In the genomic region with DNA sequence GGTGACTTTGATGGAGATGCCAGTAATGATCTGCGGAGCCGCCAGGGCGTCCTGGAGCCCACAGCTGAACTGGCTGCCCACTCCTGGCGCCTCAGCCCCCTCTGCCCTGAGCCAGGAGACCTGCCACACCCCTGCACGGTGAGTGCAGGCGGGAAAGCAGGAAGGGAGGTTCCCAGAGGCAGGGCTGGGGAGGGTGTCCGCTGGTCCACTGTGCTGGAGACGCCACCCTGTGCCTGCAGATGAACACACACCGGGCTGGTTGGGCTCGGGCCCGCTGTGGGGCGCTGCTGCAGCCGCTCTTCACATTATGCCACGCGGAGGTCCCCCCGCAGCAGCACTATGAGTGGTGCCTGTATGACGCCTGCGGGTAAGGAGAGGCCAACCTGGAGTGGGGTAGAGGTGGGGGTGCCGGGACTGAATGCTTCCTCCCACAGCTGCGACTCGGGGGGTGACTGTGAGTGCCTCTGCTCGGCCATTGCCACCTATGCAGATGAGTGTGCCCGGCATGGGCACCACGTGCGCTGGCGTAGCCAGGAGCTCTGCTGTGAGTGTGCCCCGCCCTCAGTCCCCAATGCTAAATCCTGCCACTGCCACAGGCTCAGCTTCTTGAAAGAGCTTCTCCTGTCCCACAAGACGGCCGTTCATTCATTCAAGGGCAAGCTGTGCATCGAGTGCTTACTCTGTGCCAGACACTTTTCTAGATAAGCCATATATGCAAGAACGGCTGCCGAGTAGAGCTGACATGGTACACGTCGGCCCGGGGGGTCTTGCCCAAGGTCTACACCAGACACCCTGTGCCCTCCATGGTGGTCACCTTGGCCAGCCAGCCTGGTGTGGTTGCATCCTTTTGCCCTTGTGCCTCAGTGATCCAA, we compare ENCODE assay signal across 1 cellular context.
TF ChIP-seq lines count a peak whose summit lies in the region.

No MANE protein-coding gene starts in this region.

TF ChIP-seq in K562, 482 proteins besides CTCF, POLR2A, EP300 and RAD21 (continues in another document):
- TF ChIP-seq ZNF592 (IDR thresholded peaks at IDR 0.05) = no peak
- TF ChIP-seq, protein P1, sequence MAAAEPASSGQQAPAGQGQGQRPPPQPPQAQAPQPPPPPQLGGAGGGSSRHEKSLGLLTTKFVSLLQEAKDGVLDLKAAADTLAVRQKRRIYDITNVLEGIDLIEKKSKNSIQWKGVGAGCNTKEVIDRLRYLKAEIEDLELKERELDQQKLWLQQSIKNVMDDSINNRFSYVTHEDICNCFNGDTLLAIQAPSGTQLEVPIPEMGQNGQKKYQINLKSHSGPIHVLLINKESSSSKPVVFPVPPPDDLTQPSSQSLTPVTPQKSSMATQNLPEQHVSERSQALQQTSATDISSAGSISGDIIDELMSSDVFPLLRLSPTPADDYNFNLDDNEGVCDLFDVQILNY (CRISPR knock-in tag; IDR thresholded peaks at IDR 0.05) = 0 out of 2 replicates have a peak, but pooled peaks have one; percentile 42
- no peak for TF ChIP-seq ID3 (CRISPR knock-in tag; IDR thresholded peaks at IDR 0.05)
- peak; percentile 26; the same call in 1 of the 2 replicates for TF ChIP-seq ID3 (tag; IDR thresholded peaks at IDR 0.05)
- no peak for TF ChIP-seq ZNF644 (tag; IDR thresholded peaks at IDR 0.05; ENCODE audit: low read depth)
- TF ChIP-seq CCNT2 (IDR thresholded peaks at IDR 0.05; ENCODE audit: borderline replicate concordance, extremely low read depth, insufficient read length, low read depth, low read length) = no peak
- TF ChIP-seq HMG20B (CRISPR knock-in tag; IDR thresholded peaks at IDR 0.05) = no peak
- TF ChIP-seq, protein P2, sequence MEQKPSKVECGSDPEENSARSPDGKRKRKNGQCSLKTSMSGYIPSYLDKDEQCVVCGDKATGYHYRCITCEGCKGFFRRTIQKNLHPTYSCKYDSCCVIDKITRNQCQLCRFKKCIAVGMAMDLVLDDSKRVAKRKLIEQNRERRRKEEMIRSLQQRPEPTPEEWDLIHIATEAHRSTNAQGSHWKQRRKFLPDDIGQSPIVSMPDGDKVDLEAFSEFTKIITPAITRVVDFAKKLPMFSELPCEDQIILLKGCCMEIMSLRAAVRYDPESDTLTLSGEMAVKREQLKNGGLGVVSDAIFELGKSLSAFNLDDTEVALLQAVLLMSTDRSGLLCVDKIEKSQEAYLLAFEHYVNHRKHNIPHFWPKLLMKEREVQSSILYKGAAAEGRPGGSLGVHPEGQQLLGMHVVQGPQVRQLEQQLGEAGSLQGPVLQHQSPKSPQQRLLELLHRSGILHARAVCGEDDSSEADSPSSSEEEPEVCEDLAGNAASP (IDR thresholded peaks at IDR 0.05) = no peak
- peak; percentile 77 to 93 for TF ChIP-seq MAZ (CRISPR knock-in tag; conservative IDR thresholded peaks at IDR 0.05 in 1 of 2, IDR thresholded peaks at IDR 0.05 in 1 of 2)
- TF ChIP-seq ZNF740 (CRISPR knock-in tag; IDR thresholded peaks at IDR 0.05) = no peak
- TF ChIP-seq ZNF740 (tag; IDR thresholded peaks at IDR 0.05) = no peak
- no peak for TF ChIP-seq FOXA1 (IDR thresholded peaks at IDR 0.05; ENCODE audit: borderline replicate concordance)
- TF ChIP-seq E2F8 (IDR thresholded peaks at IDR 0.05; ENCODE audit: low read depth, partially characterized antibody) = peak; percentile 70
- TF ChIP-seq, protein P3, sequence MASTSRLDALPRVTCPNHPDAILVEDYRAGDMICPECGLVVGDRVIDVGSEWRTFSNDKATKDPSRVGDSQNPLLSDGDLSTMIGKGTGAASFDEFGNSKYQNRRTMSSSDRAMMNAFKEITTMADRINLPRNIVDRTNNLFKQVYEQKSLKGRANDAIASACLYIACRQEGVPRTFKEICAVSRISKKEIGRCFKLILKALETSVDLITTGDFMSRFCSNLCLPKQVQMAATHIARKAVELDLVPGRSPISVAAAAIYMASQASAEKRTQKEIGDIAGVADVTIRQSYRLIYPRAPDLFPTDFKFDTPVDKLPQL (IDR thresholded peaks at IDR 0.05; ENCODE audit: extremely low read depth, insufficient read length) = no peak
- TF ChIP-seq NFE2L1 (tag; IDR thresholded peaks at IDR 0.05; ENCODE audit: borderline replicate concordance, low read depth) = no peak
- TF ChIP-seq HMGN3 (IDR thresholded peaks at IDR 0.05; ENCODE audit: borderline replicate concordance, extremely low read depth, insufficient read length, low read depth, low read length) = peak; percentile 76
- TF ChIP-seq CUX1 (CRISPR knock-in tag; IDR thresholded peaks at IDR 0.05) = no peak
- no peak for TF ChIP-seq MTA1 (IDR thresholded peaks at IDR 0.05; ENCODE audit: borderline replicate concordance)
- TF ChIP-seq ZNF197 (CRISPR knock-in tag; IDR thresholded peaks at IDR 0.05; ENCODE audit: low read depth) = no peak
- no peak for TF ChIP-seq CHD1 (IDR thresholded peaks at IDR 0.05; ENCODE audit: low read length)
- peak; percentile 25 for TF ChIP-seq ZFP36 (IDR thresholded peaks at IDR 0.05; ENCODE audit: low read depth, low read length, partially characterized antibody)
- peak; percentile 37 for TF ChIP-seq KDM5B (IDR thresholded peaks at IDR 0.05; ENCODE audit: insufficient replicate concordance, low read depth, low read length)
- TF ChIP-seq SMARCB1 (IDR thresholded peaks at IDR 0.05; ENCODE audit: insufficient read length, low read depth) = no peak
- TF ChIP-seq ZC3H4 (CRISPR knock-in tag; IDR thresholded peaks at IDR 0.05; ENCODE audit: borderline replicate concordance) = peak; percentile 77; the same call in 1 of the 2 replicates
- TF ChIP-seq ELF1 (tag; IDR thresholded peaks at IDR 0.05) = no peak
- TF ChIP-seq, protein P4, sequence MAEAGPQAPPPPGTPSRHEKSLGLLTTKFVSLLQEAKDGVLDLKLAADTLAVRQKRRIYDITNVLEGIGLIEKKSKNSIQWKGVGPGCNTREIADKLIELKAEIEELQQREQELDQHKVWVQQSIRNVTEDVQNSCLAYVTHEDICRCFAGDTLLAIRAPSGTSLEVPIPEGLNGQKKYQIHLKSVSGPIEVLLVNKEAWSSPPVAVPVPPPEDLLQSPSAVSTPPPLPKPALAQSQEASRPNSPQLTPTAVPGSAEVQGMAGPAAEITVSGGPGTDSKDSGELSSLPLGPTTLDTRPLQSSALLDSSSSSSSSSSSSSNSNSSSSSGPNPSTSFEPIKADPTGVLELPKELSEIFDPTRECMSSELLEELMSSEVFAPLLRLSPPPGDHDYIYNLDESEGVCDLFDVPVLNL (CRISPR knock-in tag; IDR thresholded peaks at IDR 0.05; ENCODE audit: low read depth) = peak; percentile 9; the same call in 1 of the 2 replicates
- peak; percentile 48; the same call in 1 of the 2 replicates for TF ChIP-seq POLR2G (IDR thresholded peaks at IDR 0.05; ENCODE audit: low read depth, low read length)
- TF ChIP-seq ATF1 (CRISPR knock-in tag; IDR thresholded peaks at IDR 0.05) = no peak
- TF ChIP-seq ATF1 (tag; IDR thresholded peaks at IDR 0.05) = peak; percentile 46; the same call in 1 of the 2 replicates
- TF ChIP-seq EHMT2 (IDR thresholded peaks at IDR 0.05) = no peak
- TF ChIP-seq POLR2AphosphoS2 (IDR thresholded peaks at IDR 0.05; ENCODE audit: low read length) = no peak
- TF ChIP-seq, protein P5, sequence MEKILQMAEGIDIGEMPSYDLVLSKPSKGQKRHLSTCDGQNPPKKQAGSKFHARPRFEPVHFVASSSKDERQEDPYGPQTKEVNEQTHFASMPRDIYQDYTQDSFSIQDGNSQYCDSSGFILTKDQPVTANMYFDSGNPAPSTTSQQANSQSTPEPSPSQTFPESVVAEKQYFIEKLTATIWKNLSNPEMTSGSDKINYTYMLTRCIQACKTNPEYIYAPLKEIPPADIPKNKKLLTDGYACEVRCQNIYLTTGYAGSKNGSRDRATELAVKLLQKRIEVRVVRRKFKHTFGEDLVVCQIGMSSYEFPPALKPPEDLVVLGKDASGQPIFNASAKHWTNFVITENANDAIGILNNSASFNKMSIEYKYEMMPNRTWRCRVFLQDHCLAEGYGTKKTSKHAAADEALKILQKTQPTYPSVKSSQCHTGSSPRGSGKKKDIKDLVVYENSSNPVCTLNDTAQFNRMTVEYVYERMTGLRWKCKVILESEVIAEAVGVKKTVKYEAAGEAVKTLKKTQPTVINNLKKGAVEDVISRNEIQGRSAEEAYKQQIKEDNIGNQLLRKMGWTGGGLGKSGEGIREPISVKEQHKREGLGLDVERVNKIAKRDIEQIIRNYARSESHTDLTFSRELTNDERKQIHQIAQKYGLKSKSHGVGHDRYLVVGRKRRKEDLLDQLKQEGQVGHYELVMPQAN (IDR thresholded peaks at IDR 0.05; ENCODE audit: borderline replicate concordance) = no peak
- no peak for TF ChIP-seq WHSC1 (IDR thresholded peaks at IDR 0.05; ENCODE audit: low read length)
